ENCODE assay signal across 25 cellular contexts in genomic region chr2:239146741-239147181, GRCh38.
"Had no signal": no experiment of that assay in that cellular context is flagged by ENCODE, and none has a peak within 500 bp of the region (broad histone marks: within the 10 kb centered on the region; RNA-seq: fewer than 3 reads in every experiment).

No MANE protein-coding gene starts in this region.

- ATAC-seq: foreskin keratinocyte, natural killer cell, right cardiac atrium, T-cell had no signal

- DNase-seq: activated CD4-positive, alpha-beta T cell treated with anti-CD3 and anti-CD28 coated beads for 48 hours; activated CD8-positive, alpha-beta memory T cell treated with anti-CD3 and anti-CD28 coated beads for 24 hours; activated CD8-positive, alpha-beta memory T cell treated with anti-CD3 and anti-CD28 coated beads, Interleukin-2, amount 50 U/mL, for 4 hours; activated gamma-delta T cell treated with Interleukin-2 at 50 U/mL for 16 hours; activated T-cell treated with anti-CD3 and anti-CD28 coated beads, Interleukin-2, amount 50 U/mL, for 1 hour; dermis blood vessel endothelial cell; effector CD4-positive, alpha-beta T cell; foreskin keratinocyte; natural killer cell; stimulated activated CD4-positive, alpha-beta T cell treated with anti-CD3 and anti-CD28 coated beads, Interleukin-12 subunit alpha, Interleukin-12 subunit beta, amount 100 ng/mL, for 4 hours; stimulated activated CD4-positive, alpha-beta T cell treated with anti-CD3 and anti-CD28 coated beads, Interleukin-4, amount 100 ng/mL, for 1 hour; T-cell; trophoblast cell; uterus had no signal

- H3K4me1 Mint-ChIP-seq: activated T-helper 17 cell treated with anti-CD3 and anti-CD28 coated beads, Interleukin-2, amount 50 U/mL, for 72 hours had no signal

- H3K36me3 ChIP-seq: breast epithelium, uterus had no signal

- H3K4me3 Mint-ChIP-seq: activated T-helper 17 cell treated with anti-CD3 and anti-CD28 coated beads, Interleukin-2, amount 50 U/mL, for 72 hours; central memory CD8-positive, alpha-beta T cell; memory B cell; natural killer cell; stimulated activated naive CD8-positive, alpha-beta T cell treated with anti-CD3 and anti-CD28 coated beads, Interleukin-15, Interleukin-2, amounts not matched to agents 100 ng/mL and 50 ng/mL, for 24 hours; T-cell; T-helper 2 cell treated with Interferon-gamma antibody and Interleukin-4, amounts not matched to agents 5 μg/mL and 100 μg/mL, for 36 hours had no signal

- H3K27me3 ChIP-seq: breast epithelium, esophagus muscularis mucosa, foreskin keratinocyte, uterus had no signal

- H3K4me3 ChIP-seq: breast epithelium, esophagus muscularis mucosa, thoracic aorta, uterus had no signal

- H3K9me3 ChIP-seq: breast epithelium, esophagus muscularis mucosa, thoracic aorta, uterus had no signal

- H3K27ac ChIP-seq: breast epithelium, foreskin keratinocyte, thoracic aorta, uterus had no signal

- H3K36me3 Mint-ChIP-seq: natural killer cell had no signal

- FAIRE-seq: colon, islet of Langerhans had no signal

- H3K27me3 Mint-ChIP-seq: activated T-helper 17 cell treated with anti-CD3 and anti-CD28 coated beads, Interleukin-2, amount 50 U/mL, for 72 hours; central memory CD8-positive, alpha-beta T cell; memory B cell; stimulated activated naive CD8-positive, alpha-beta T cell treated with anti-CD3 and anti-CD28 coated beads, Interleukin-15, Interleukin-2, amounts not matched to agents 100 ng/mL and 50 ng/mL, for 24 hours; T-cell had no signal

- H3K4me1 ChIP-seq: breast epithelium, foreskin keratinocyte had no signal

- H3K27ac Mint-ChIP-seq: activated T-helper 17 cell treated with anti-CD3 and anti-CD28 coated beads, Interleukin-2, amount 50 U/mL, for 72 hours; memory B cell; stimulated activated naive CD8-positive, alpha-beta T cell treated with anti-CD3 and anti-CD28 coated beads, Interleukin-15, Interleukin-2, amounts not matched to agents 100 ng/mL and 50 ng/mL, for 24 hours; T-cell; T-helper 2 cell treated with Interferon-gamma antibody and Interleukin-4, amounts not matched to agents 5 μg/mL and 100 μg/mL, for 36 hours had no signal
